In the genomic region with DNA sequence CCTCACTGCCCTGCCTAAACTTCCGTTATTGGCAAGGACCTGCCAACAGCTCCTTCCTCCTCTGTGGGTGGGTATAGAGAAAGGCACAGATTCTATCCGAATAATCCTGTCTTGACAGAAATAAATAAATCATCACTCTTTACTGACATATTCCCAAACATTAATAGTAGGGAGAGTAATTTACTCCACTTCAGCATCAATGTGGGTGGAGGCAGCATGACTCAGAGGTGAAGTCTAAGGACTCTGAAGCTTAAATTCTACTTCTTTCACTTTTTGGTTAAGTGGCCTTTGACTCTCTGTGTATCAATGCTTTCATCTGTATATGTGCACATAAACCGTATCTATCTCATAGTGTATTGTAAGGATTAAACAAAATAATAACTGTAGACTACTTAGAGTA, we compare ENCODE assay signal across 12 cellular contexts. TPM values are rescaled to one million over a fixed set of nuclear protein-coding genes. Genes with fewer than 3 reads are reported as not detected.
A peak's percentile ranks its signal among the peaks of the same experiment; 100 is the strongest.
DNase-seq lines count a peak whose midpoint lies in the region; ATAC-seq, FAIRE-seq and TF ChIP-seq lines count a peak whose summit lies in the region.
"Had no signal": no experiment of that assay in that cellular context is flagged by ENCODE, and none has a peak within 500 bp of the region (broad histone marks: within the 10 kb centered on the region; RNA-seq: fewer than 3 reads in every experiment).

No MANE protein-coding gene starts in this region.

- H3K4me3 ChIP-seq in bronchial epithelial cell (ENCODE audit: low read depth, low read length): no peak overlapping the region

- peak; percentile 78 for FAIRE-seq in GM19239 (lab: Jason Lieb, UNC)
- no peak for FAIRE-seq in bronchial epithelial cell (lab: Jason Lieb, UNC)

- DNase-seq in GM19239 (ENCODE audit: insufficient read length, low spot score) (no peak), bronchial epithelial cell (ENCODE audit: low read depth) (peak; percentile 3), RKO (ENCODE audit: low spot score) (no peak), NCI-H2227 (lab: John Stamatoyannopoulos, UW; ENCODE audit: unreplicated experiment) (no peak), cardiac septum (ENCODE audit: low spot score) (no peak)
- peak; percentile 60 to 69 for DNase-seq in activated CD4-positive, alpha-beta T cell treated with anti-CD3 and anti-CD28 coated beads for 4 hours
- DNase-seq in stimulated activated CD4-positive, alpha-beta T cell treated with anti-CD3 and anti-CD28 coated beads, TNF-alpha, amount 100 ng/mL, for 4 hours (ENCODE audit: low read depth in 3 of 3): peak in 2 of 3 experiments; percentile 35 to 46
- DNase-seq: COR-L47, heart left ventricle, right cardiac atrium, SK-N-SH had no signal

- intact Hi-C loops in cardiac septum (cut with DNase I): no loop called here

- no peaks in the 10 kb centered on the region for H3K27me3 ChIP-seq in bronchial epithelial cell (ENCODE audit: control insufficient read depth, insufficient read depth, low read length)

- TF ChIP-seq CTCF in bronchial epithelial cell (IDR thresholded peaks at IDR 0.05; ENCODE audit: insufficient read depth, low read length, severe bottlenecking): no peak

- no peaks in the 10 kb centered on the region for H3K36me3 ChIP-seq in bronchial epithelial cell (ENCODE audit: control insufficient read depth, insufficient read depth, low read length)
- H3K36me3 ChIP-seq: heart left ventricle had no signal

- no peak for ATAC-seq in HG02588 (IDR thresholded peaks at IDR 0.05; ENCODE audit: unreplicated experiment)
- ATAC-seq: heart left ventricle, right cardiac atrium had no signal

RNA-seq across cellular contexts. Expression of gene CD84, which starts 2.9 kb away (rescaled TPM):
- total RNA-seq in bronchial epithelial cell (not detected in 2 replicates), cardiac septum (2.4 TPM)

RNA-seq across cellular contexts. Expression of gene SLAMF6, which starts 53.4 kb away (rescaled TPM):
- not detected in 2 replicates for total RNA-seq in bronchial epithelial cell
- total RNA-seq in cardiac septum: 0.13 TPM

Comparison
In these comparisons a context has a peak if more than half of its experiments do, and no peak if none do; other contexts are left out.
1. DNase-seq: peak in activated CD4-positive, alpha-beta T cell treated with anti-CD3 and anti-CD28 coated beads for 4 hours (2 of 2), bronchial epithelial cell (single experiment) and stimulated activated CD4-positive, alpha-beta T cell treated with anti-CD3 and anti-CD28 coated beads, TNF-alpha, amount 100 ng/mL, for 4 hours (2 of 3); none in GM19239 (single experiment), RKO (single experiment), NCI-H2227 (single experiment) and cardiac septum (single experiment).